Comparison of ENCODE assay signal across 30 cellular contexts in genomic region chr11:101909087-101909486, GRCh38. TPM values are rescaled to one million over a fixed set of nuclear protein-coding genes. Genes with fewer than 3 reads are reported as not detected.
"Had no signal": no experiment of that assay in that cellular context is flagged by ENCODE, and none has a peak within 500 bp of the region (broad histone marks: within the 10 kb centered on the region; RNA-seq: fewer than 3 reads in every experiment).

No MANE protein-coding gene starts in this region.

- H3K4me1 ChIP-seq: pancreas, prostate gland had no signal

- H3K27ac Mint-ChIP-seq: activated CD4-positive, alpha-beta memory T cell treated with anti-CD3 and anti-CD28 coated beads for 36 hours; activated CD4-positive, alpha-beta T cell treated with anti-CD3 and anti-CD28 coated beads, Interleukin-2, amount 10 ng/mL, durations not matched to agents 24 days and 14 days; activated T-cell treated with anti-CD3 and anti-CD28 coated beads, Interleukin-2, amount 50 U/mL, for 24 hours; naive thymus-derived CD4-positive, alpha-beta T cell; stimulated activated naive B cell treated with anti-CD40 and anti-IgM and Interleukin-4, amounts not matched to agents 10 μg/mL and 1 μg/mL and 100 μg/mL, for 72 hours; T-helper 17 cell had no signal

- H3K4me3 ChIP-seq: body of pancreas, cardiac muscle cell, coronary artery, dorsolateral prefrontal cortex, pancreas, prostate gland, smooth muscle cell, stomach, transverse colon had no signal

- H3K4me1 Mint-ChIP-seq: activated CD4-positive, alpha-beta T cell treated with anti-CD3 and anti-CD28 coated beads, Interleukin-2, amount 10 ng/mL, durations not matched to agents 24 days and 14 days; stimulated activated naive B cell treated with anti-CD40 and anti-IgM and Interleukin-4, amounts not matched to agents 10 μg/mL and 1 μg/mL and 100 μg/mL, for 72 hours; T-helper 17 cell had no signal

- H3K27ac ChIP-seq: body of pancreas, cardiac muscle cell, dorsolateral prefrontal cortex, pancreas, prostate gland, stomach, transverse colon had no signal

- H3K27me3 ChIP-seq: body of pancreas, cardiac muscle cell, dorsolateral prefrontal cortex, pancreas, stomach, transverse colon had no signal

- H3K36me3 Mint-ChIP-seq: activated CD4-positive, alpha-beta memory T cell treated with anti-CD3 and anti-CD28 coated beads for 36 hours; naive thymus-derived CD4-positive, alpha-beta T cell; stimulated activated naive B cell treated with anti-CD40 and anti-IgM and Interleukin-4, amounts not matched to agents 10 μg/mL and 1 μg/mL and 100 μg/mL, for 72 hours had no signal

- H3K9me3 ChIP-seq: body of pancreas, pancreas, prostate gland, stomach, transverse colon had no signal

- ATAC-seq: body of pancreas; naive thymus-derived CD4-positive, alpha-beta T cell; pancreas; SK-N-SH treated with all-trans-retinoic acid at 6 μM for 48 hours; stimulated activated naive B cell treated with anti-CD40 and anti-IgM and Interleukin-4, amounts not matched to agents 10 μg/mL and 1 μg/mL and 100 μg/mL, for 72 hours; T-helper 17 cell had no signal

- H3K36me3 ChIP-seq: cardiac muscle cell, pancreas, prostate gland, stomach, transverse colon had no signal

- H3K4me3 Mint-ChIP-seq: activated CD4-positive, alpha-beta memory T cell treated with anti-CD3 and anti-CD28 coated beads for 36 hours; activated CD4-positive, alpha-beta T cell treated with anti-CD3 and anti-CD28 coated beads, Interleukin-2, amount 10 ng/mL, durations not matched to agents 24 days and 14 days; activated T-cell treated with anti-CD3 and anti-CD28 coated beads, Interleukin-2, amount 50 U/mL, for 24 hours; naive thymus-derived CD4-positive, alpha-beta T cell; stimulated activated naive B cell treated with anti-CD40 and anti-IgM and Interleukin-4, amounts not matched to agents 10 μg/mL and 1 μg/mL and 100 μg/mL, for 72 hours; T-helper 17 cell had no signal

- H3K9me3 Mint-ChIP-seq: activated CD4-positive, alpha-beta memory T cell treated with anti-CD3 and anti-CD28 coated beads for 36 hours; activated CD4-positive, alpha-beta T cell treated with anti-CD3 and anti-CD28 coated beads, Interleukin-2, amount 10 ng/mL, durations not matched to agents 24 days and 14 days; activated T-cell treated with anti-CD3 and anti-CD28 coated beads, Interleukin-2, amount 50 U/mL, for 24 hours; naive thymus-derived CD4-positive, alpha-beta T cell; stimulated activated naive B cell treated with anti-CD40 and anti-IgM and Interleukin-4, amounts not matched to agents 10 μg/mL and 1 μg/mL and 100 μg/mL, for 72 hours had no signal

- DNase-seq: activated CD4-positive, alpha-beta memory T cell treated with anti-CD3 and anti-CD28 coated beads for 36 hours; activated CD4-positive, alpha-beta T cell treated with anti-CD3 and anti-CD28 coated beads, Interleukin-2, amount 10 ng/mL, durations not matched to agents 24 days and 14 days; activated CD4-positive, CD25-positive, alpha-beta regulatory T cell treated with anti-CD3 and anti-CD28 coated beads, Interleukin-2, amount 50 U/mL, for 72 hours; activated CD8-positive, alpha-beta memory T cell treated with anti-CD3 and anti-CD28 coated beads, Interleukin-2, amount 50 U/mL, for 48 hours; activated gamma-delta T cell; activated naive CD4-positive, alpha-beta T cell treated with anti-CD3 and anti-CD28 coated beads, Interleukin-2, amount 50 U/mL, for 16 hours; activated T-cell treated with anti-CD3 and anti-CD28 coated beads, Interleukin-2, amount 50 U/mL, for 24 hours; anterior cingulate cortex; body of pancreas; dorsolateral prefrontal cortex; effector memory CD4-positive, alpha-beta T cell; head of caudate nucleus; naive thymus-derived CD4-positive, alpha-beta T cell; pancreas; retina; stimulated activated CD4-positive, alpha-beta T cell treated with anti-CD3 and anti-CD28 coated beads, Interleukin-1b, Interleukin-23, amount 100 ng/mL, for 48 hours; stimulated activated naive B cell treated with anti-CD40 and anti-IgM and Interleukin-4, amounts not matched to agents 10 μg/mL and 1 μg/mL and 100 μg/mL, for 72 hours; stomach; T-helper 17 cell; T1000; transverse colon had no signal

RNA-seq across cellular contexts. Expression of gene ANGPTL5, which starts 7.2 kb away (rescaled TPM):
- total RNA-seq: activated CD4-positive, alpha-beta memory T cell treated with anti-CD3 and anti-CD28 coated beads for 36 hours; activated CD4-positive, alpha-beta T cell treated with anti-CD3 and anti-CD28 coated beads, Interleukin-2, amount 10 ng/mL, durations not matched to agents 24 days and 14 days; body of pancreas; cardiac muscle cell; kidney epithelial cell; liver; mammary epithelial cell; naive thymus-derived CD4-positive, alpha-beta T cell; smooth muscle cell; stomach; T-helper 17 cell; urinary bladder had no signal
